In the genomic region with DNA sequence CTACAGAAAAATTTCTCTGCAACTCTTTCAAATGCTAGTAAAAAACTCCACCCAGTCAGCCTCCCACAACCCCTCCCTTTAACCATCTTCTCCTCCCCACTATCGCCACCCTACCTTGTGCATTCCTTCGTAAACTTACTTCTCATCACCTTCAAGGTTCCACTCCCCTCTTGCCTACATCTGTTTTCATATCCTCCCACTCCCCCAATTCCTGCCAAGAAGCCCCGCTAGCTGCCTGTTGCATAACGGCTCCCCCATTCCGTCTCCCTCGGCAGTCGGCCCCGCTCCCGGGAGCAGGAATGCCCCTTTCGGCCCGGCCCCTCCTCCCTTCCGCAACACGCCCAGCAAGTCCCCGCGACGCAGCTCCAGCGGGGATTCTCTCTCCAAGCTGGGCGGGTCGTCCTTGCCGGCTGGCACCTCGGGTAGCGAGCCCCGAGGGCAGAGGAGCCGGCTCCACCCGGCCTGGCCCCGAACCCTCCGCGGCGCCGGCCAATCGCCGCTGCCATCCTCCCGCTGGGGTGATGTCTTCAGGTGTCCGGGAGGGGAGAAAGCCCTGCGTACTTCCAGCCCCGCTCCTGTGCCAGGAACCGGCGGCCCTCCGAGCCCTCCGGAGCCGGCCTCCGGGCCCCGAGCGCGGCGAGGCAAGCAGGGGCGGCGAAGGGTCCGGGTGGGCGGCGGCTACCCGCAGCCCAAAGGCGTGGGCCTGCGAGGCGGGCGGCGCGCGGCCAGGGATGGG, we compare ENCODE assay signal across 8 cellular contexts. TPM values are rescaled to one million over a fixed set of nuclear protein-coding genes. Genes with fewer than 3 reads are reported as not detected.
DNase-seq lines count a peak whose midpoint lies in the region; ATAC-seq and TF ChIP-seq lines count a peak whose summit lies in the region.

No MANE protein-coding gene starts in this region.

- no peaks in the 10 kb centered on the region for H3K36me3 ChIP-seq in OCI-LY7 (ENCODE audit: insufficient read depth, low read length)
- H3K36me3 ChIP-seq in esophagus muscularis mucosa: peaks cover 0 to 5% (median 1%) of the 10 kb centered on the region in 4 donors

- H3K4me1 Mint-ChIP-seq in activated T-cell treated with anti-CD3 and anti-CD28 coated beads, Interleukin-2, amount 50 U/mL, for 72 hours (ENCODE audit: low read depth): peaks cover 23% of the 10 kb centered on the region

- POLR2A ChIA-PET in OCI-LY7 (lab: Charles Lee): no interaction called here

- H3K4me3 Mint-ChIP-seq in activated T-cell treated with anti-CD3 and anti-CD28 coated beads, Interleukin-2, amount 50 U/mL, for 72 hours: peak overlapping the region; percentile 91 to 96

- no TSS peak for BruUV-seq in OCI-LY7 (replicated peaks; lab: Mats Ljungman, UMichigan)

- peak; percentile 24 for TF ChIP-seq POLR2A in esophagus muscularis mucosa (IDR thresholded peaks at IDR 0.05; ENCODE audit: low read depth)

- peak overlapping the region; percentile 97 for H3K4me2 ChIP-seq in OCI-LY7 (ENCODE audit: low read length)

- no peaks in the 10 kb centered on the region for H3K36me3 Mint-ChIP-seq in activated T-cell treated with anti-CD3 and anti-CD28 coated beads, Interleukin-2, amount 50 U/mL, for 72 hours (ENCODE audit: insufficient read depth in 2 of 2)

- DNase-seq in CD1c-positive myeloid dendritic cell (ENCODE audit: extremely low spot score): peak; percentile 44
- peak; percentile 57 for DNase-seq in OCI-LY7 (ENCODE audit: low spot score)
- peak; percentile 61 to 64 for DNase-seq in activated T-cell treated with anti-CD3 and anti-CD28 coated beads, Interleukin-2, amount 50 U/mL, for 72 hours
- DNase-seq in esophagus muscularis mucosa (ENCODE audit: extremely low spot score): no peak
- peak; percentile 80 for DNase-seq in myocyte (ENCODE audit: low read depth)
- DNase-seq in stimulated activated naive CD4-positive, alpha-beta T cell (lab: John Stamatoyannopoulos, UW): peak; percentile 44 to 73 (median 56)

- intact Hi-C loops in OCI-LY7 (cut with micrococcal nuclease; ENCODE audit: unreplicated experiment) (loop anchor here (2.0 to 10.0 kb wide), 5 partner anchors 16 to 372 kb away; partner anchors contain the start of genes AP1G1, DHX38, TXNL4B and ZNF821), esophagus muscularis mucosa (cut with DNase I) (loop anchor here (5.0 to 10.0 kb wide), 2 partner anchors 84 to 162 kb away; partner anchors contain the start of genes AP1G1 and ZNF821)

- no peaks in the 10 kb centered on the region; the same call in 1 of the 2 replicates for H4K20me1 ChIP-seq in OCI-LY7 (ENCODE audit: insufficient read depth, low read length)

- peaks cover 45% of the 10 kb centered on the region for H3K4me1 ChIP-seq in OCI-LY7 (ENCODE audit: insufficient read depth, low read length, poor library complexity, severe bottlenecking)
- peaks cover 20 to 55% (median 50%) of the 10 kb centered on the region in 4 donors for H3K4me1 ChIP-seq in esophagus muscularis mucosa

- CTCF ChIA-PET in OCI-LY7 (lab: Charles Lee; ENCODE audit: unreplicated experiment): interaction anchor here (0.5 kb wide), 1 partner anchor 13 kb away, joined by 5 read pairs; no protein-coding TSS in a partner anchor

- H3K4me3 ChIP-seq in OCI-LY7 (ENCODE audit: low read depth, low read length, poor library complexity, severe bottlenecking) (peak overlapping the region; percentile 94), esophagus muscularis mucosa (peak overlapping the region; percentile 79 to 97 (median 88))

- no peak for TF ChIP-seq CTCF in OCI-LY7 (conservative IDR thresholded peaks at IDR 0.05; ENCODE audit: low read length)
- no peak for TF ChIP-seq CTCF in esophagus muscularis mucosa (IDR thresholded peaks at IDR 0.05)

- no peaks in the 10 kb centered on the region for H3K9me3 Mint-ChIP-seq in activated T-cell treated with anti-CD3 and anti-CD28 coated beads, Interleukin-2, amount 50 U/mL, for 72 hours

- 1% methylated on average over 21 of the region's 59 CpGs for WGBS in esophagus muscularis mucosa

- no peak for TF ChIP-seq EP300 in esophagus muscularis mucosa (IDR thresholded peaks at IDR 0.05)

- no peaks in the 10 kb centered on the region for H3K27me3 ChIP-seq in esophagus muscularis mucosa

- peak overlapping the region; percentile 66 for H3K27ac ChIP-seq in OCI-LY7 (ENCODE audit: low read depth, low read length, poor library complexity, severe bottlenecking)
- peak overlapping the region; percentile 93 to 95 (median 94) for H3K27ac ChIP-seq in esophagus muscularis mucosa (replicated peaks in 1 of 4)

- ATAC-seq in GM19328 (IDR thresholded peaks at IDR 0.05; ENCODE audit: unreplicated experiment): peak; percentile 21
- ATAC-seq in HG03439 (IDR thresholded peaks at IDR 0.05; ENCODE audit: unreplicated experiment): peak; percentile 39
- ATAC-seq in activated T-cell treated with anti-CD3 and anti-CD28 coated beads, Interleukin-2, amount 50 U/mL, for 72 hours (replicated peaks in 1 of 2): peak; percentile 50 to 51

- H3K27ac Mint-ChIP-seq in activated T-cell treated with anti-CD3 and anti-CD28 coated beads, Interleukin-2, amount 50 U/mL, for 72 hours: peak overlapping the region; percentile 86

- no peaks in the 10 kb centered on the region for H3K9me2 ChIP-seq in OCI-LY7 (ENCODE audit: insufficient read depth, low read length)

- peak overlapping the region; percentile 78 for H2AFZ ChIP-seq in OCI-LY7 (ENCODE audit: low read length)

- peaks cover 12% of the 10 kb centered on the region for H3K27me3 Mint-ChIP-seq in activated T-cell treated with anti-CD3 and anti-CD28 coated beads, Interleukin-2, amount 50 U/mL, for 72 hours (ENCODE audit: low read depth)

- H3K79me2 ChIP-seq in OCI-LY7 (ENCODE audit: insufficient read depth, low read depth, low read length): peaks cover 14% of the 10 kb centered on the region

- no peaks in the 10 kb centered on the region for H3K9me3 ChIP-seq in OCI-LY7 (ENCODE audit: low read length)
- no peaks in the 10 kb centered on the region for H3K9me3 ChIP-seq in esophagus muscularis mucosa

RNA-seq across cellular contexts. Expression of gene PHLPP2, which starts 1.5 kb away (rescaled TPM):
- 5.9 and 6.7 TPM in 2 replicates for total RNA-seq in OCI-LY7 (2014; rRNA removed; shearing (Covaris generic))
- total RNA-seq in OCI-LY7 (2022): 13.6 and 14.8 TPM in 2 replicates
- total RNA-seq in activated T-cell treated with anti-CD3 and anti-CD28 coated beads, Interleukin-2, amount 50 U/mL, for 72 hours: 10 to 100 TPM in 1 of 2 donors, 1 to 10 TPM in 1; 9.9 to 13.3 TPM
- 10 to 100 TPM; 10.4 to 21.1 (median 17.0) TPM for total RNA-seq in esophagus muscularis mucosa
- 6.9 and 9.1 TPM in 2 replicates for total RNA-seq in myocyte
- polyA plus RNA-seq in myocyte (2012): 4.3 TPM
